19 cellular contexts compared by ENCODE assay signal in genomic region chr20:61611401-61611800, GRCh38.
DNase-seq lines count a peak whose midpoint lies in the region; ATAC-seq and TF ChIP-seq lines count a peak whose summit lies in the region.
"Had no signal": no experiment of that assay in that cellular context is flagged by ENCODE, and none has a peak within 500 bp of the region (broad histone marks: within the 10 kb centered on the region; RNA-seq: fewer than 3 reads in every experiment).

No MANE protein-coding gene starts in this region.

- H3K4me3 ChIP-seq in MG63 (no peak overlapping the region), lower lobe of right lung (no peak overlapping the region)
- H3K4me3 ChIP-seq: A549; BLaER1 treated with 17β-estradiol and CSF1 and Interleukin-3, amounts not matched to agents 10 nM and 100 nM; GM23248 had no signal

- H3K36me3 ChIP-seq in MG63 (no peaks in the 10 kb centered on the region), lower lobe of right lung (no peaks in the 10 kb centered on the region)
- H3K36me3 ChIP-seq: BE2C; BLaER1 treated with 17β-estradiol and CSF1 and Interleukin-3, amounts not matched to agents 10 nM and 100 nM had no signal

- no peak overlapping the region for H3K27ac ChIP-seq in lower lobe of right lung
- H3K27ac ChIP-seq: A549; BLaER1 treated with 17β-estradiol and CSF1 and Interleukin-3, amounts not matched to agents 10 nM and 100 nM; GM23248 had no signal

- TF ChIP-seq CTCF in lower lobe of right lung (IDR thresholded peaks at IDR 0.05), result no peak

- DNase-seq in EL (peak; percentile 9), MG63 (peak; percentile 8), lower lobe of right lung (peak; percentile 7), SW480 (ENCODE audit: low spot score) (no peak), middle frontal gyrus (ENCODE audit: extremely low spot score, low spot score) (no peak)
- DNase-seq: 8988T; ACHN; AML-193; BE2C; CD4-positive, alpha-beta T cell; CD8-positive, alpha-beta memory T cell; DMS 273 treated with DMSO at 0.1 percent for 48 hours; DMS79; GF-D8; GM23248; H7 had no signal

- H3K9me3 ChIP-seq in MG63, result no peaks in the 10 kb centered on the region
- H3K9me3 ChIP-seq in lower lobe of right lung, result no peaks in the 10 kb centered on the region
- H3K9me3 ChIP-seq: A549, BE2C had no signal

- no peaks in the 10 kb centered on the region for H3K4me1 ChIP-seq in lower lobe of right lung
- H3K4me1 ChIP-seq: A549, BE2C had no signal

- intact Hi-C loops in lower lobe of right lung (cut with DNase I), result no loop called here

- H3K27me3 ChIP-seq in MG63 (peaks cover 31% of the 10 kb centered on the region), lower lobe of right lung (ENCODE audit: low read depth) (peaks cover 14% of the 10 kb centered on the region)
- H3K27me3 ChIP-seq: BE2C; BLaER1 treated with 17β-estradiol and CSF1 and Interleukin-3, amounts not matched to agents 10 nM and 100 nM had no signal

- ATAC-seq in lower lobe of right lung (no peak), HG03432 (IDR thresholded peaks at IDR 0.05; ENCODE audit: unreplicated experiment) (no peak)
- ATAC-seq: A549 had no signal

Comparison
In these comparisons a context has a peak if more than half of its experiments do, and no peak if none do; other contexts are left out.
1. DNase-seq: peak in EL (single experiment), MG63 (single experiment) and lower lobe of right lung (single experiment); none in SW480 (single experiment) and middle frontal gyrus (single experiment).